23 cellular contexts compared by ENCODE assay signal in genomic region chr2:179141206-179141605, GRCh38.
"Had no signal": no experiment of that assay in that cellular context is flagged by ENCODE, and none has a peak within 500 bp of the region (broad histone marks: within the 10 kb centered on the region; RNA-seq: fewer than 3 reads in every experiment).

No MANE protein-coding gene starts in this region.

- DNase-seq: activated CD4-positive, CD25-positive, alpha-beta regulatory T cell; activated CD8-positive, alpha-beta memory T cell treated with anti-CD3 and anti-CD28 coated beads, Interleukin-2, amount 10 ng/mL, durations not matched to agents 7 days and 5 days; activated CD8-positive, alpha-beta T cell treated with anti-CD3 and anti-CD28 coated beads, Interleukin-2, amount 10 ng/mL, durations not matched to agents 7 days and 5 days; activated naive CD8-positive, alpha-beta T cell treated with anti-CD3 and anti-CD28 coated beads, Interleukin-2, amount 50 U/mL, for 24 hours; activated T-cell treated with anti-CD3 and anti-CD28 coated beads, Interleukin-2, amount 50 U/mL, for 48 hours; cerebellar nuclear complex; colonic mucosa; effector CD8-positive, alpha-beta T cell; heart left ventricle; kidney glomerular epithelial cell; left lung; naive thymus-derived CD4-positive, alpha-beta T cell; stimulated activated CD4-positive, alpha-beta T cell treated with anti-CD3 and anti-CD28 coated beads, Interleukin-15, amount 100 ng/mL, for 24 hours; stimulated activated CD4-positive, alpha-beta T cell treated with anti-CD3 and anti-CD28 coated beads, Interleukin-2, amount 100 ng/mL, for 24 hours; stimulated activated naive B cell treated with anti-CD40 and anti-IgM and Interleukin-4, amounts not matched to agents 10 μg/mL and 1 μg/mL and 100 μg/mL, for 72 hours; stomach; T-cell; tibial artery had no signal

- H3K36me3 ChIP-seq: cardiac muscle cell, colonic mucosa had no signal

- H3K4me3 ChIP-seq: cardiac muscle cell, colonic mucosa, heart left ventricle, left lung, lung, right atrium auricular region, stomach, tibial artery had no signal

- FAIRE-seq: endometrium had no signal

- H3K9me3 ChIP-seq: colonic mucosa, heart left ventricle, left lung, right atrium auricular region, stomach, tibial artery had no signal

- H3K27me3 ChIP-seq: cardiac muscle cell, colonic mucosa, heart left ventricle, left lung, right atrium auricular region, stomach, tibial artery had no signal

- H3K27ac ChIP-seq: cardiac muscle cell, colonic mucosa, heart left ventricle, left lung, parathyroid adenoma, right atrium auricular region, stomach, tibial artery had no signal

- ATAC-seq: activated CD8-positive, alpha-beta memory T cell treated with anti-CD3 and anti-CD28 coated beads, Interleukin-2, amount 10 ng/mL, durations not matched to agents 7 days and 5 days; activated CD8-positive, alpha-beta T cell treated with anti-CD3 and anti-CD28 coated beads, Interleukin-2, amount 10 ng/mL, durations not matched to agents 7 days and 5 days; left lung; naive thymus-derived CD4-positive, alpha-beta T cell; stimulated activated naive B cell treated with anti-CD40 and anti-IgM and Interleukin-4, amounts not matched to agents 10 μg/mL and 1 μg/mL and 100 μg/mL, for 72 hours; T-cell had no signal

- H3K4me1 ChIP-seq: colonic mucosa, left lung, parathyroid adenoma, right atrium auricular region, stomach, tibial artery had no signal
